Comparison of ENCODE assay signal across 1 cellular context in genomic region chr6:43020847-43021246, GRCh38.
A peak's percentile ranks its signal among the peaks of the same experiment; 100 is the strongest.
TF ChIP-seq lines count a peak whose summit lies in the region.

No MANE protein-coding gene starts in this region.

TF ChIP-seq in H1, 55 proteins besides CTCF, POLR2A, EP300 and RAD21:
- 0 out of 4 replicates have a peak, but pooled peaks of 1 of the 2 experiments have one; percentile 66 for TF ChIP-seq SIN3A (conservative IDR thresholded peaks at IDR 0.05 in 1 of 2, IDR thresholded peaks at IDR 0.05 in 1 of 2; ENCODE audit: low read depth in 1 of 2, low read length in 2 of 2)
- peak; percentile 32 for TF ChIP-seq SAP30 (IDR thresholded peaks at IDR 0.05; ENCODE audit: insufficient read depth, insufficient replicate concordance, low read length)
- no peak for TF ChIP-seq SUZ12 (IDR thresholded peaks at IDR 0.05; ENCODE audit: low read length)
TF ChIP-seq in H1: peak in this region for 2.
